ENCODE assay signal across 25 cellular contexts in the genomic region with DNA sequence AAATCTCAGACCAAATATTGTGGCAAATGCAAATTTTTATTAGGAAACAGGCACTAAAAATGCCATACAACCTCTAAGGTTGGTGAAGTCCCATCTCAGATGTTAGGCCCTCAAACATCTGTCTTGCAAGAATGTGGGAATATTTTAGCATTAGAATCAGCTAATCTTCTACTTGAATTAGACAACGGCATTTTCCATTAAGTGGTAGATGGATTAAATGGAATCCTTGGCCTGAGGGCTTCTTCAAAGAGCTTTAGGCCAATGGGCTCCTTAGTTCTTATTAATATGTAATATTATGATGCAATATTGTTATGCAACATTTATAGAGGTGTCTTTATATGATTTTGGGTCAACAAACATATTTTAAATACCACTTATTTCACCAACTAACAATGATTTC.
"Had no signal": no experiment of that assay in that cellular context is flagged by ENCODE, and none has a peak within 500 bp of the region (broad histone marks: within the 10 kb centered on the region; RNA-seq: fewer than 3 reads in every experiment).

No MANE protein-coding gene starts in this region.

- H3K27ac Mint-ChIP-seq: dendritic cell treated with granulocyte-macrophage colony-stimulating factor and Interleukin-4, amounts not matched to agents 40 ng/mL and 50 ng/mL, for 4 days; endodermal cell; memory B cell; natural killer cell; progenitor cell of endocrine pancreas; stimulated activated memory B cell treated with anti-CD40 and anti-IgM and Interleukin-4, amounts not matched to agents 10 μg/mL and 1 μg/mL and 100 μg/mL, for 72 hours had no signal

- ATAC-seq: esophagus mucosa; gastrocnemius medialis; left lobe of liver; natural killer cell; pancreas; sciatic nerve; stimulated activated memory B cell treated with anti-CD40 and anti-IgM and Interleukin-4, amounts not matched to agents 10 μg/mL and 1 μg/mL and 100 μg/mL, for 72 hours; stimulated activated naive CD8-positive, alpha-beta T cell treated with anti-CD3 and anti-CD28 coated beads, Interleukin-15, Interleukin-2, amounts not matched to agents 100 U/mL and 50 U/mL, for 24 hours; upper lobe of right lung had no signal

- H3K4me1 ChIP-seq: colonic mucosa, gastrocnemius medialis, pancreas, tibial nerve, upper lobe of right lung, uterus had no signal

- H3K27me3 Mint-ChIP-seq: dendritic cell treated with granulocyte-macrophage colony-stimulating factor and Interleukin-4, amounts not matched to agents 40 ng/mL and 50 ng/mL, for 4 days; memory B cell; progenitor cell of endocrine pancreas; stimulated activated memory B cell treated with anti-CD40 and anti-IgM and Interleukin-4, amounts not matched to agents 10 μg/mL and 1 μg/mL and 100 μg/mL, for 72 hours had no signal

- H3K36me3 Mint-ChIP-seq: memory B cell; natural killer cell; stimulated activated memory B cell treated with anti-CD40 and anti-IgM and Interleukin-4, amounts not matched to agents 10 μg/mL and 1 μg/mL and 100 μg/mL, for 72 hours had no signal

- H3K4me1 Mint-ChIP-seq: memory B cell; natural killer cell; stimulated activated memory B cell treated with anti-CD40 and anti-IgM and Interleukin-4, amounts not matched to agents 10 μg/mL and 1 μg/mL and 100 μg/mL, for 72 hours had no signal

- H3K9me3 ChIP-seq: colonic mucosa, gastrocnemius medialis, pancreas, thoracic aorta, tibial nerve, upper lobe of right lung, uterus had no signal

- H3K9me3 Mint-ChIP-seq: endodermal cell, memory B cell, natural killer cell had no signal

- H3K36me3 ChIP-seq: colonic mucosa, gastrocnemius medialis, pancreas, thoracic aorta, tibial nerve, upper lobe of right lung, uterus had no signal

- FAIRE-seq: kidney had no signal

- H3K4me3 ChIP-seq: colonic mucosa, gastrocnemius medialis, lung, pancreas, thoracic aorta, tibial nerve, upper lobe of right lung, uterus had no signal

- H3K27ac ChIP-seq: colonic mucosa, epithelial cell of prostate, gastrocnemius medialis, pancreas, thoracic aorta, tibial nerve, upper lobe of right lung, uterus had no signal

- DNase-seq: colonic mucosa; effector CD8-positive, alpha-beta T cell; endodermal cell; foreskin fibroblast; gastrocnemius medialis; head of caudate nucleus; kidney; natural killer cell; pancreas; stimulated activated CD4-positive, alpha-beta T cell treated with anti-CD3 and anti-CD28 coated beads, Interleukin-2, amount 100 ng/mL, for 24 hours; stimulated activated CD4-positive, alpha-beta T cell treated with anti-CD3 and anti-CD28 coated beads, Interleukin-4, amount 100 ng/mL, for 24 hours; stimulated activated naive CD8-positive, alpha-beta T cell treated with anti-CD3 and anti-CD28 coated beads, Interleukin-15, Interleukin-2, amounts not matched to agents 100 U/mL and 50 U/mL, for 24 hours; upper lobe of right lung; uterus had no signal

- H3K4me3 Mint-ChIP-seq: dendritic cell treated with granulocyte-macrophage colony-stimulating factor and Interleukin-4, amounts not matched to agents 40 ng/mL and 50 ng/mL, for 4 days; endodermal cell; memory B cell; natural killer cell; stimulated activated memory B cell treated with anti-CD40 and anti-IgM and Interleukin-4, amounts not matched to agents 10 μg/mL and 1 μg/mL and 100 μg/mL, for 72 hours had no signal

- H3K27me3 ChIP-seq: colonic mucosa, gastrocnemius medialis, pancreas, tibial nerve, upper lobe of right lung, uterus had no signal
